Comparison of ENCODE assay signal across 31 cellular contexts in the genomic region with DNA sequence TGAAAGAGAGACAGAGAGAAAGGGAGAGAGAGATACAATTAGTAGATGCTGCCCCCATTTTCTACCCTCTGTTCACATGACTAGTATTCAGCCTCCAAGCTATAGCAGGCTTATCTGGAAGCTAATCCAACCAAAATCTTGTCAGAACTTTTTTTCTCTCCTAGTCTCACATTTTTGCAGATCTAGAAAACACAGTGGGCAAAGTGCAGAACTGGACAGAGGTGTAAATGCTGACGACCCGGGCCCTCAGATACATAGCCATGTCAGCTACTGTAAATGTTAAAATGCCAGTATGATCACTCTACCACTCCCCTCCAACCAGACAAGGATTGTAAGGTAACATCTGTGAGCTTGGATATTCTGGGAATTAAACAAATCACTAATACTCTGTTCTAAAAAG. TPM values are rescaled to one million over a fixed set of nuclear protein-coding genes. Genes with fewer than 3 reads are reported as not detected.
"Had no signal": no experiment of that assay in that cellular context is flagged by ENCODE, and none has a peak within 500 bp of the region (broad histone marks: within the 10 kb centered on the region; RNA-seq: fewer than 3 reads in every experiment).

No MANE protein-coding gene starts in this region.

- H3K4me1 ChIP-seq: colonic mucosa, esophagus muscularis mucosa, esophagus squamous epithelium, foreskin keratinocyte, gastrocnemius medialis, gastroesophageal sphincter, heart left ventricle, heart right ventricle had no signal

- H3K9me3 Mint-ChIP-seq: dendritic cell treated with granulocyte-macrophage colony-stimulating factor and Interleukin-4, amounts not matched to agents 40 ng/mL and 50 ng/mL, for 4 days had no signal

- H3K4me3 Mint-ChIP-seq: dendritic cell treated with granulocyte-macrophage colony-stimulating factor and Interleukin-4, amounts not matched to agents 40 ng/mL and 50 ng/mL, for 4 days; effector memory CD8-positive, alpha-beta T cell; endodermal cell had no signal

- H3K27me3 ChIP-seq: colonic mucosa, esophagus squamous epithelium, foreskin keratinocyte, gastrocnemius medialis, gastroesophageal sphincter had no signal

- ATAC-seq: effector memory CD8-positive, alpha-beta T cell; esophagus mucosa; foreskin keratinocyte; gastrocnemius medialis; gastroesophageal sphincter; heart left ventricle; heart right ventricle had no signal

- H3K27ac ChIP-seq: colonic mucosa, coronary artery, dorsolateral prefrontal cortex, epithelial cell of prostate, esophagus muscularis mucosa, esophagus squamous epithelium, foreskin keratinocyte, gastrocnemius medialis, gastroesophageal sphincter, heart left ventricle, heart right ventricle had no signal

- H3K4me3 ChIP-seq: colonic mucosa, coronary artery, dorsolateral prefrontal cortex, esophagus muscularis mucosa, esophagus squamous epithelium, gastrocnemius medialis, gastroesophageal sphincter, heart left ventricle, heart right ventricle had no signal

- DNase-seq: colonic mucosa; cortex of kidney; dermis blood vessel endothelial cell; dorsolateral prefrontal cortex; effector CD4-positive, alpha-beta T cell; effector CD8-positive, alpha-beta T cell; effector memory CD4-positive, alpha-beta T cell; effector memory CD8-positive, alpha-beta T cell; endodermal cell; erythroblast; esophagus squamous epithelium; foreskin fibroblast; foreskin keratinocyte; foreskin melanocyte; gastrocnemius medialis; glutamatergic neuron; head of caudate nucleus; heart left ventricle; heart right ventricle had no signal

- H3K36me3 ChIP-seq: colonic mucosa, esophagus muscularis mucosa, esophagus squamous epithelium, gastrocnemius medialis, gastroesophageal sphincter, heart left ventricle, heart right ventricle had no signal

- FAIRE-seq: endometrium, endothelial cell of umbilical vein, frontal cortex had no signal

- H3K9me3 ChIP-seq: colonic mucosa, esophagus squamous epithelium, gastrocnemius medialis, gastroesophageal sphincter, heart left ventricle, heart right ventricle had no signal

- H3K27ac Mint-ChIP-seq: dendritic cell treated with granulocyte-macrophage colony-stimulating factor and Interleukin-4, amounts not matched to agents 40 ng/mL and 50 ng/mL, for 4 days; effector memory CD8-positive, alpha-beta T cell; endodermal cell had no signal

RNA-seq across cellular contexts. Expression of a gene that starts 34.3 kb away (rescaled TPM):
- total RNA-seq: dermis blood vessel endothelial cell, dermis microvascular lymphatic vessel endothelial cell, endothelial cell of umbilical vein, fibroblast of villous mesenchyme, glomerular endothelial cell had no signal
- polyA plus RNA-seq: endothelial cell of umbilical vein had no signal
